ENCODE assay signal across 8 cellular contexts in the genomic region with DNA sequence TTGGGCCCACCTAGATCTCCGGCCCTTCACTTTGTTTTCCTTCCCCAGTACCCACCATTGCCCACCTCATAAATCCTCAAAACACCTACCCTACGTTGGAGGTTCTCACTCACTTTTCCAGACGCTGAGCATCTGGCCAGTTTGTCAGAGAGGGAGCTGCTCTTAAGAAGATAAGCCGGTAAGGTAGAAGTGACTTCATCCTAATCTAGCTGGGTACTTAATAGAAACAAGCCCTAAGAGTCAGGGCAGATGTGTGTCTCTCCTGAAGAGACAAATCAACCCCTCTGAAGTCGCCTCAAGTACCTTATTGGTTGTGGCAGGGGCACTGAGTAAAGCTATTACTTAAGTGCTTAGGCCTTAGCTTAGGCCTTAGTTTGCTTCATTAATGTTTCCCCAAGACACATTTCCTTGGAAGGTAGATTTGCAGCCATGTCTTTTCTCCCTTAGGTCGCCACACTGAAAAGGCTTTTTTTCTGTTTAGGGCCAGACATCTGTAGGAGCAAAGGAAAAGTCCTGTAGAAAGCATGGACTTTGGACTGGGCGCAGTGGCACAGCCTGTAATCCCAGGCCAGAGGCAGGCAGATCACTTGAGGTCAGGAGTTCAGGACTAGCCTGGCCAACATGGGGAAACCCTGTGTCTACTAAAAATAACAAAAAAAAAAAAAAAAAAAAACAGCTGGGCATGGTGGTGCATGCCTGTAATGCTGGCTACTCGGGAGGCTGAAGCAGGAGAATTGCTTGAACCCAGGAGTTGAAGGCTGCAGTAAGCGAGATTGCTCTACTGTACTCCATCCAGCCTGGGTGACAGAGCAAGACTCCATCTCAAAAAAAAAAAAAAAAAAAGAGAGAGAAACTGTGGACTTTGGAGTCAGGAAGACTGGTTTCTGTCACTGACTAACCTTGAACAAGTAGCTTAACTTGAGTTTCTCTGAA. TPM values are rescaled to one million over a fixed set of nuclear protein-coding genes. Genes with fewer than 3 reads are reported as not detected.
DNase-seq lines count a peak whose midpoint lies in the region; ATAC-seq and TF ChIP-seq lines count a peak whose summit lies in the region.

No MANE protein-coding gene starts in this region.

- TF ChIP-seq CTCF in gastrocnemius medialis (IDR thresholded peaks at IDR 0.05 in 4 of 5, conservative IDR thresholded peaks at IDR 0.05 in 1 of 5), result no peak

- H3K4me1 Mint-ChIP-seq in T-helper 2 cell treated with Interferon-gamma antibody and Interleukin-4, amounts not matched to agents 5 μg/mL and 100 μg/mL, for 36 hours (ENCODE audit: low read depth), result peaks cover 33% of the 10 kb centered on the region

- peak overlapping the region; percentile 94 for H3K27ac Mint-ChIP-seq in T-helper 2 cell treated with Interferon-gamma antibody and Interleukin-4, amounts not matched to agents 5 μg/mL and 100 μg/mL, for 36 hours

- H3K9me3 ChIP-seq in gastrocnemius medialis, result no peaks in the 10 kb centered on the region

- DNase-seq in DMS53 (lab: John Stamatoyannopoulos, UW), result peak; percentile 36
- no peak for DNase-seq in DMS53 treated with DMSO at 0.1 percent for 48 hours (lab: John Stamatoyannopoulos, UW; ENCODE audit: unreplicated experiment)
- no peak for DNase-seq in T-helper 2 cell treated with Interferon-gamma antibody and Interleukin-4, amounts not matched to agents 5 μg/mL and 100 μg/mL, for 36 hours (ENCODE audit: low spot score)
- DNase-seq in Right ventricle myocardium superior, result no peak
- no peak for DNase-seq in gastrocnemius medialis
- no peak for DNase-seq in HEK293T (ENCODE audit: extremely low spot score)
- DNase-seq in NCI-H2196 treated with DMSO at 0.1 percent for 48 hours (lab: John Stamatoyannopoulos, UW; ENCODE audit: unreplicated experiment), result no peak

- ATAC-seq in Right ventricle myocardium superior (ENCODE audit: poor library complexity) (peak; percentile 18), gastrocnemius medialis (peak; percentile 16 to 25), GM21619 (IDR thresholded peaks at IDR 0.05; ENCODE audit: unreplicated experiment) (no peak)

- intact Hi-C loops in Right ventricle myocardium superior (cut with DNase I) (no loop called here), gastrocnemius medialis (cut with DNase I; ENCODE audit: low total_unique reads) (no loop called here)

- in situ Hi-C loops in gastrocnemius medialis (cut with MboI; ENCODE audit: low sequenced_read_pairs in 4 of 4), result loop anchor here in 1 of 4 donors (10.0 kb wide), 1 partner anchor 57 kb away; no protein-coding TSS in a partner anchor

- peak overlapping the region; percentile 97 for H3K4me3 Mint-ChIP-seq in T-helper 2 cell treated with Interferon-gamma antibody and Interleukin-4, amounts not matched to agents 5 μg/mL and 100 μg/mL, for 36 hours

- TF ChIP-seq POLR2A in gastrocnemius medialis (IDR thresholded peaks at IDR 0.05), result no peak

- peak overlapping the region; percentile 80 to 100 (median 91) for H3K4me3 ChIP-seq in gastrocnemius medialis

- H3K27ac ChIP-seq in gastrocnemius medialis, result peak overlapping the region; percentile 85 to 98 (median 93)

- H3K36me3 ChIP-seq in gastrocnemius medialis, result peaks cover 0 to 34% of the 10 kb centered on the region in 2 donors

- H3K27me3 ChIP-seq in gastrocnemius medialis, result no peaks in the 10 kb centered on the region

- no peaks in the 10 kb centered on the region for H3K9me3 Mint-ChIP-seq in T-helper 2 cell treated with Interferon-gamma antibody and Interleukin-4, amounts not matched to agents 5 μg/mL and 100 μg/mL, for 36 hours

- H3K27me3 Mint-ChIP-seq in T-helper 2 cell treated with Interferon-gamma antibody and Interleukin-4, amounts not matched to agents 5 μg/mL and 100 μg/mL, for 36 hours (ENCODE audit: low read depth), result no peaks in the 10 kb centered on the region

- peaks cover 21% of the 10 kb centered on the region for H3K36me3 Mint-ChIP-seq in T-helper 2 cell treated with Interferon-gamma antibody and Interleukin-4, amounts not matched to agents 5 μg/mL and 100 μg/mL, for 36 hours (ENCODE audit: low read depth)

- peaks cover 11 to 17% of the 10 kb centered on the region in 2 donors for H3K4me1 ChIP-seq in gastrocnemius medialis

- CTCF ChIA-PET in HEK293T (lab: Yijun Ruan, JAX), result interaction anchor here (0.8 to 2.9 kb wide), 3 partner anchors 11 to 176 kb away, joined by 3 to 22 read pairs (median 4); a partner anchor contains a TSS

- POLR2A ChIA-PET in HEK293T (lab: Yijun Ruan, JAX), result interaction anchor here (0.9 to 2.3 kb wide), 11 partner anchors 10 to 176 kb away, joined by 3 to 15 read pairs (median 4); a partner anchor contains a TSS

TF ChIP-seq in HEK293T, 16 proteins besides CTCF, POLR2A, EP300 and RAD21:
- no peak for TF ChIP-seq ARNT (IDR thresholded peaks at IDR 0.05)
- TF ChIP-seq, protein P1, sequence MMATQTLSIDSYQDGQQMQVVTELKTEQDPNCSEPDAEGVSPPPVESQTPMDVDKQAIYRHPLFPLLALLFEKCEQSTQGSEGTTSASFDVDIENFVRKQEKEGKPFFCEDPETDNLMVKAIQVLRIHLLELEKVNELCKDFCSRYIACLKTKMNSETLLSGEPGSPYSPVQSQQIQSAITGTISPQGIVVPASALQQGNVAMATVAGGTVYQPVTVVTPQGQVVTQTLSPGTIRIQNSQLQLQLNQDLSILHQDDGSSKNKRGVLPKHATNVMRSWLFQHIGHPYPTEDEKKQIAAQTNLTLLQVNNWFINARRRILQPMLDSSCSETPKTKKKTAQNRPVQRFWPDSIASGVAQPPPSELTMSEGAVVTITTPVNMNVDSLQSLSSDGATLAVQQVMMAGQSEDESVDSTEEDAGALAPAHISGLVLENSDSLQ (IDR thresholded peaks at IDR 0.05), result no peak
- TF ChIP-seq ZNF384 (IDR thresholded peaks at IDR 0.05), result no peak
- no peak for TF ChIP-seq FOXA1 (IDR thresholded peaks at IDR 0.05)
- TF ChIP-seq NFRKB (IDR thresholded peaks at IDR 0.05), result no peak
- TF ChIP-seq BHLHE40 (IDR thresholded peaks at IDR 0.05; ENCODE audit: borderline replicate concordance), result no peak
- TF ChIP-seq HDGF (IDR thresholded peaks at IDR 0.05; ENCODE audit: borderline replicate concordance), result no peak
- no peak for TF ChIP-seq SUZ12 (IDR thresholded peaks at IDR 0.05)
- TF ChIP-seq FOXK2 (IDR thresholded peaks at IDR 0.05), result no peak
- no peak for TF ChIP-seq ELF4 (IDR thresholded peaks at IDR 0.05)
- TF ChIP-seq CTBP1 (IDR thresholded peaks at IDR 0.05; ENCODE audit: borderline replicate concordance), result no peak
- no peak for TF ChIP-seq TARDBP (IDR thresholded peaks at IDR 0.05)

RNA-seq across cellular contexts. Expression of a gene that starts 1.0 kb away (rescaled TPM):
- 43.1 TPM for total RNA-seq in Right ventricle myocardium superior
- 10 to 100 TPM; 28.7 to 37.4 (median 30.6) TPM for total RNA-seq in gastrocnemius medialis

RNA-seq across cellular contexts. Expression of a gene that starts 20.5 kb away (rescaled TPM):
- total RNA-seq in Right ventricle myocardium superior, result 31.3 TPM
- total RNA-seq in gastrocnemius medialis, result 10 to 100 TPM; 21.8 to 58.7 (median 29.7) TPM

RNA-seq across cellular contexts. Expression of a gene that starts 51.4 kb away (rescaled TPM):
- total RNA-seq in Right ventricle myocardium superior (35.5 TPM), gastrocnemius medialis (10 to 100 TPM; 16.5 to 34.1 (median 22.0) TPM)
